In genomic region chr14:23307687-23308644, GRCh38 we compare ENCODE assay signal across 8 cellular contexts. TPM values are rescaled to one million over a fixed set of nuclear protein-coding genes. Genes with fewer than 3 reads are reported as not detected.
A peak's percentile ranks its signal among the peaks of the same experiment; 100 is the strongest.
DNase-seq lines count a peak whose midpoint lies in the region; ATAC-seq, FAIRE-seq and TF ChIP-seq lines count a peak whose summit lies in the region.
"Had no signal": no experiment of that assay in that cellular context is flagged by ENCODE, and none has a peak within 500 bp of the region (broad histone marks: within the 10 kb centered on the region; RNA-seq: fewer than 3 reads in every experiment).

No MANE protein-coding gene starts in this region.

- RAD21 ChIA-PET in GM12878 (lab: Charles Lee; ENCODE audit: unreplicated experiment) = interaction anchor here (1.3 to 8.7 kb wide), 2 partner anchors 14 to 186 kb away, joined by 3 to 103 read pairs; partner anchors contain the start of gene PABPN1

- in situ Hi-C loops in GM12878 (cut with MboI) = loop anchor here (10.0 to 25.0 kb wide), 2 partner anchors 804 to 1127 kb away; partner anchors contain the start of genes DCAF11 and NRL

- H3K27ac Mint-ChIP-seq in natural killer cell treated with Interleukin-12 subunit alpha and Interleukin-12 subunit beta and Interleukin-15 and Interleukin-18, amount 100 ng/mL, for 72 hours = peak overlapping the region; percentile 72 to 94

- TF ChIP-seq RAD21 in GM12878 (IDR thresholded peaks at IDR 0.05; ENCODE audit: insufficient read depth, low read depth, low read length) = no peak

- no peaks in the 10 kb centered on the region for H3K27me3 Mint-ChIP-seq in natural killer cell treated with Interleukin-12 subunit alpha and Interleukin-12 subunit beta and Interleukin-15 and Interleukin-18, amount 100 ng/mL, for 72 hours

- H3K36me3 Mint-ChIP-seq in natural killer cell treated with Interleukin-12 subunit alpha and Interleukin-12 subunit beta and Interleukin-15 and Interleukin-18, amount 100 ng/mL, for 72 hours = no peaks in the 10 kb centered on the region

- whole genome bisulfite sequencing in GM12878 (ENCODE audit: insufficient coverage, insufficient replicate concordance, low lambda C conversion rate, missing lambda C conversion rate) = 93% methylated on average over 22 of the region's 22 CpGs

- SMC1A ChIA-PET in GM12878 (lab: Charles Lee; ENCODE audit: uncharacterized antibody, unreplicated experiment) = interaction anchor here (0.9 to 2.3 kb wide), 5 partner anchors 9 to 22 kb away, joined by 3 to 17 read pairs (median 4); partner anchors contain the start of genes HOMEZ and PABPN1

- H3K9ac ChIP-seq in GM12878 (ENCODE audit: control insufficient read depth, insufficient read depth, low read length) = peak overlapping the region; percentile 97

- no peak for TF ChIP-seq CTCF in GM12878 (IDR thresholded peaks at IDR 0.05 in 2 of 3, conservative IDR thresholded peaks at IDR 0.05 in 1 of 3; ENCODE audit: control insufficient read depth in 2 of 3, extremely low read depth in 1 of 3, insufficient read depth in 1 of 3, low read depth in 3 of 3, low read length in 3 of 3)

- intact Hi-C loops in GM12878 (cut with micrococcal nuclease; ENCODE audit: unreplicated experiment) = no loop called here

- H3K4me1 Mint-ChIP-seq in natural killer cell treated with Interleukin-12 subunit alpha and Interleukin-12 subunit beta and Interleukin-15 and Interleukin-18, amount 100 ng/mL, for 72 hours (ENCODE audit: low read depth in 2 of 2) = peaks cover 32 to 35% of the 10 kb centered on the region in 2 donors

- no peaks in the 10 kb centered on the region; a peak in 1 of 4 replicates for H3K36me3 ChIP-seq in GM12878 (ENCODE audit: control insufficient read depth in 2 of 2, insufficient read depth in 2 of 2, low read length in 1 of 2)

- no peak overlapping the region for H2AFZ ChIP-seq in GM12878 (ENCODE audit: control insufficient read depth, low read depth, low read length)

- peak overlapping the region; percentile 91 for H3K27ac ChIP-seq in GM12878 (ENCODE audit: control insufficient read depth, insufficient read depth)

- no peak for TF ChIP-seq EP300 in GM12878 (IDR thresholded peaks at IDR 0.05; ENCODE audit: borderline replicate concordance in 1 of 2, control insufficient read depth in 1 of 2, low read depth in 2 of 2, low read length in 2 of 2)

- peak overlapping the region; percentile 84 for H3K4me3 Mint-ChIP-seq in natural killer cell treated with Interleukin-12 subunit alpha and Interleukin-12 subunit beta and Interleukin-15 and Interleukin-18, amount 100 ng/mL, for 72 hours

- BruUV-seq in GM12878 (replicated peaks; lab: Mats Ljungman, UMichigan) = no TSS peak

- ATAC-seq in GM12878 = no peak
- no peak for ATAC-seq in natural killer cell treated with Interleukin-12 subunit alpha and Interleukin-12 subunit beta and Interleukin-15 and Interleukin-18, amount 100 ng/mL, for 72 hours
- ATAC-seq in HG03442 (IDR thresholded peaks at IDR 0.05; ENCODE audit: unreplicated experiment) = no peak

- POLR2A ChIA-PET in GM12878 (lab: Charles Lee) = interaction anchor here (0.7 to 3.7 kb wide), 3 partner anchors 7 to 22 kb away, joined by 6 to 55 read pairs (median 10); partner anchors contain the start of genes HOMEZ and PABPN1

- CTCF ChIA-PET in GM12878 (lab: Yijun Ruan, JAX) = interaction anchor here (1.0 to 4.5 kb wide), 4 partner anchors 13 to 160 kb away, joined by 3 to 37 read pairs (median 7); partner anchors contain the start of gene PABPN1

- H3K79me2 ChIP-seq in GM12878 (ENCODE audit: control insufficient read depth, insufficient read depth, low read length) = peaks cover 27% of the 10 kb centered on the region

- DNase-seq in EH (ENCODE audit: low read depth) (peak; percentile 45), GM12878 (ENCODE audit: low read depth, low spot score) (no peak), NK-92 (lab: John Stamatoyannopoulos, UW; ENCODE audit: unreplicated experiment) (no peak), hypothalamus (lab: John Stamatoyannopoulos, UW) (no peak)
- DNase-seq in natural killer cell treated with Interleukin-12 subunit alpha and Interleukin-12 subunit beta and Interleukin-15 and Interleukin-18, amount 100 ng/mL, for 72 hours (ENCODE audit: low spot score) = no peak
- DNase-seq: stimulated activated naive CD4-positive, alpha-beta T cell had no signal

- H3K9me3 Mint-ChIP-seq in natural killer cell treated with Interleukin-12 subunit alpha and Interleukin-12 subunit beta and Interleukin-15 and Interleukin-18, amount 100 ng/mL, for 72 hours = no peaks in the 10 kb centered on the region
- H3K9me3 Mint-ChIP-seq: central memory CD8-positive, alpha-beta T cell had no signal

- no peaks in the 10 kb centered on the region for H4K20me1 ChIP-seq in GM12878 (ENCODE audit: control insufficient read depth, insufficient read depth)

- no peaks in the 10 kb centered on the region for H3K27me3 ChIP-seq in GM12878 (replicated peaks in 1 of 2; ENCODE audit: control insufficient read depth in 2 of 2, insufficient read depth in 2 of 2, low read length in 1 of 2)

- no peaks in the 10 kb centered on the region for H3K9me3 ChIP-seq in GM12878 (replicated peaks; ENCODE audit: control insufficient read depth, insufficient read depth, low read length)

- TF ChIP-seq POLR2A in GM12878 (IDR thresholded peaks at IDR 0.05; ENCODE audit: low read depth, low read length) = no peak

- no peak for FAIRE-seq in GM12878 (lab: Jason Lieb, UNC)

- peak overlapping the region; percentile 100 for H3K4me3 ChIP-seq in GM12878

- H3K4me2 ChIP-seq in GM12878 (ENCODE audit: control insufficient read depth, insufficient read depth) = peak overlapping the region; percentile 80

- peaks cover 20% of the 10 kb centered on the region for H3K4me1 ChIP-seq in GM12878 (ENCODE audit: control insufficient read depth, insufficient read depth, low read length)

RNA-seq across cellular contexts. Expression of gene BCL2L2, which starts 1.3 kb away (rescaled TPM):
- total RNA-seq in GM12878 (2013; cell fraction: nucleolus; rRNA removed) = 24.1 and 28.4 TPM in 2 replicates
- total RNA-seq in GM12878 (2014; rRNA removed) (5.8 and 6.3 TPM in 2 replicates), GM12878 (2014; rRNA removed; fragmentation: Illumina TruSeq; extraction: Trizol) (7.9 and 8.3 TPM in 2 replicates), GM12878 (2021) (9.7 and 12.5 TPM in 2 replicates)
- 8.3 TPM for polyA plus RNA-seq in GM12878 (2011; ENCODE audit: low read depth)
- polyA plus RNA-seq in GM12878 (2011; rRNA removed) (14.7 and 15.4 TPM in 2 replicates), GM12878 (2014; fragmentation: Illumina TruSeq; extraction: Trizol) (9.6 and 10.1 TPM in 2 replicates), GM12878 (2014; fragmentation: Nextera tagmentation; extraction: Ambion mirVana) (1 to 10 TPM; 1.4 to 3.1 TPM), GM12878 (2014; rRNA removed) (13.3 and 14.0 TPM in 2 replicates), GM12878 (2016; fragmentation: Nextera tagmentation; extraction: Ambion mirVana) (1 to 10 TPM; 1.5 to 2.2 TPM)
- 12.1 and 14.0 TPM in 2 replicates for polyA plus RNA-seq in GM12878 (2011; cell fraction: cytosol; rRNA removed)
- polyA plus RNA-seq in GM12878 (2011; cell fraction: nucleus; rRNA removed) = 21.4 and 22.2 TPM in 2 replicates
- 12.0 and 12.8 TPM in 2 replicates for polyA plus RNA-seq in GM12878 (2012)
- polyA minus RNA-seq in GM12878 (2011; rRNA and poly(A)+ RNA removed) = 10.7 and 14.0 TPM in 2 replicates
- polyA minus RNA-seq in GM12878 (2011; cell fraction: cytosol; rRNA and poly(A)+ RNA removed) = 2.9 and 4.1 TPM in 2 replicates
- 10.4 and 16.9 TPM in 2 replicates for polyA minus RNA-seq in GM12878 (2011; cell fraction: nucleus; rRNA and poly(A)+ RNA removed)
- 10 to 100 TPM; 17.5 to 26.3 TPM for total RNA-seq in natural killer cell treated with Interleukin-12 subunit alpha and Interleukin-12 subunit beta and Interleukin-15 and Interleukin-18, amount 100 ng/mL, for 72 hours

RNA-seq across cellular contexts. Expression of gene PPP1R3E, which starts 5.3 kb away (rescaled TPM):
- 79.3 and 88.0 TPM in 2 replicates for total RNA-seq in GM12878 (2013; cell fraction: nucleolus; rRNA removed)
- total RNA-seq in GM12878 (2014; rRNA removed) = 6.3 and 6.6 TPM in 2 replicates
- 7.6 and 9.7 TPM in 2 replicates for total RNA-seq in GM12878 (2014; rRNA removed; fragmentation: Illumina TruSeq; extraction: Trizol)
- total RNA-seq in GM12878 (2021) = 8.6 and 11.7 TPM in 2 replicates
- polyA plus RNA-seq in GM12878 (2011; ENCODE audit: low read depth) = 11.1 TPM
- 26.4 and 32.7 TPM in 2 replicates for polyA plus RNA-seq in GM12878 (2011; rRNA removed)
- 20.7 and 26.7 TPM in 2 replicates for polyA plus RNA-seq in GM12878 (2011; cell fraction: cytosol; rRNA removed)
- polyA plus RNA-seq in GM12878 (2011; cell fraction: nucleus; rRNA removed) = 72.6 and 113 TPM in 2 replicates
- polyA plus RNA-seq in GM12878 (2012) = 10.9 and 17.0 TPM in 2 replicates
- polyA plus RNA-seq in GM12878 (2014; fragmentation: Illumina TruSeq; extraction: Trizol) = 13.7 and 18.7 TPM in 2 replicates
- polyA plus RNA-seq in GM12878 (2014; fragmentation: Nextera tagmentation; extraction: Ambion mirVana) = 1 to 10 TPM; 4.7 to 4.8 TPM
- 9.3 and 13.7 TPM in 2 replicates for polyA plus RNA-seq in GM12878 (2014; rRNA removed)
- polyA plus RNA-seq in GM12878 (2016; fragmentation: Nextera tagmentation; extraction: Ambion mirVana) = 1 to 10 TPM; 4.6 to 6.1 TPM
- 19.9 and 26.3 TPM in 2 replicates for polyA minus RNA-seq in GM12878 (2011; rRNA and poly(A)+ RNA removed)
- 4.0 and 5.3 TPM in 2 replicates for polyA minus RNA-seq in GM12878 (2011; cell fraction: cytosol; rRNA and poly(A)+ RNA removed)
- 25.1 and 34.8 TPM in 2 replicates for polyA minus RNA-seq in GM12878 (2011; cell fraction: nucleus; rRNA and poly(A)+ RNA removed)
- 10 to 100 TPM; 12.4 to 18.7 TPM for total RNA-seq in natural killer cell treated with Interleukin-12 subunit alpha and Interleukin-12 subunit beta and Interleukin-15 and Interleukin-18, amount 100 ng/mL, for 72 hours

RNA-seq across cellular contexts. Expression of gene PABPN1, which starts 13.3 kb away (rescaled TPM):
- total RNA-seq in GM12878 (2013; cell fraction: nucleolus; rRNA removed) = 79.0 and 80.6 TPM in 2 replicates
- 83.4 and 90.6 TPM in 2 replicates for total RNA-seq in GM12878 (2014; rRNA removed)
- total RNA-seq in GM12878 (2014; rRNA removed; fragmentation: Illumina TruSeq; extraction: Trizol) = 106 TPM in 2 replicates
- total RNA-seq in GM12878 (2021) = 189 and 206 TPM in 2 replicates
- polyA plus RNA-seq in GM12878 (2011; ENCODE audit: low read depth) = 67.7 TPM
- 222 and 248 TPM in 2 replicates for polyA plus RNA-seq in GM12878 (2011; rRNA removed)
- polyA plus RNA-seq in GM12878 (2011; cell fraction: cytosol; rRNA removed) = 198 and 220 TPM in 2 replicates
- 548 and 640 TPM in 2 replicates for polyA plus RNA-seq in GM12878 (2011; cell fraction: nucleus; rRNA removed)
- polyA plus RNA-seq in GM12878 (2012) = 119 and 126 TPM in 2 replicates
- polyA plus RNA-seq in GM12878 (2014; fragmentation: Illumina TruSeq; extraction: Trizol) = 206 and 231 TPM in 2 replicates
- 10 to 100 TPM; 31.3 to 35.6 TPM for polyA plus RNA-seq in GM12878 (2014; fragmentation: Nextera tagmentation; extraction: Ambion mirVana)
- 149 and 158 TPM in 2 replicates for polyA plus RNA-seq in GM12878 (2014; rRNA removed)
- 10 to 100 TPM; 76.8 to 99.4 TPM for polyA plus RNA-seq in GM12878 (2016; fragmentation: Nextera tagmentation; extraction: Ambion mirVana)
- polyA minus RNA-seq in GM12878 (2011; rRNA and poly(A)+ RNA removed) = 90.9 and 114 TPM in 2 replicates
- polyA minus RNA-seq in GM12878 (2011; cell fraction: cytosol; rRNA and poly(A)+ RNA removed) = 21.9 and 31.3 TPM in 2 replicates
- polyA minus RNA-seq in GM12878 (2011; cell fraction: nucleus; rRNA and poly(A)+ RNA removed) = 40.1 and 63.0 TPM in 2 replicates
- 100 to 1,000 TPM; 182 to 274 TPM for total RNA-seq in natural killer cell treated with Interleukin-12 subunit alpha and Interleukin-12 subunit beta and Interleukin-15 and Interleukin-18, amount 100 ng/mL, for 72 hours

RNA-seq across cellular contexts. Expression of gene HOMEZ, which starts 22.0 kb away (rescaled TPM):
- 13.1 and 14.2 TPM in 2 replicates for total RNA-seq in GM12878 (2013; cell fraction: nucleolus; rRNA removed)
- 14.3 and 14.7 TPM in 2 replicates for total RNA-seq in GM12878 (2014; rRNA removed)
- 12.7 and 13.0 TPM in 2 replicates for total RNA-seq in GM12878 (2014; rRNA removed; fragmentation: Illumina TruSeq; extraction: Trizol)
- 15.2 and 15.3 TPM in 2 replicates for total RNA-seq in GM12878 (2021)
- 1.9 TPM for polyA plus RNA-seq in GM12878 (2011; ENCODE audit: low read depth)
- 9.6 and 11.0 TPM in 2 replicates for polyA plus RNA-seq in GM12878 (2011; rRNA removed)
- polyA plus RNA-seq in GM12878 (2011; cell fraction: cytosol; rRNA removed) = 11.3 and 14.2 TPM in 2 replicates
- 5.9 and 7.2 TPM in 2 replicates for polyA plus RNA-seq in GM12878 (2011; cell fraction: nucleus; rRNA removed)
- 5.7 and 10.2 TPM in 2 replicates for polyA plus RNA-seq in GM12878 (2012)
- 17.8 and 19.3 TPM in 2 replicates for polyA plus RNA-seq in GM12878 (2014; fragmentation: Illumina TruSeq; extraction: Trizol)
- polyA plus RNA-seq in GM12878 (2014; fragmentation: Nextera tagmentation; extraction: Ambion mirVana) = 1 to 10 TPM; 2.6 to 3.6 TPM
- 11.2 and 12.9 TPM in 2 replicates for polyA plus RNA-seq in GM12878 (2014; rRNA removed)
- 10 to 100 TPM; 13.3 to 16.2 TPM for polyA plus RNA-seq in GM12878 (2016; fragmentation: Nextera tagmentation; extraction: Ambion mirVana)
- 18.8 and 19.3 TPM in 2 replicates for polyA minus RNA-seq in GM12878 (2011; rRNA and poly(A)+ RNA removed)
- 3.2 and 5.4 TPM in 2 replicates for polyA minus RNA-seq in GM12878 (2011; cell fraction: cytosol; rRNA and poly(A)+ RNA removed)
- 6.5 and 8.0 TPM in 2 replicates for polyA minus RNA-seq in GM12878 (2011; cell fraction: nucleus; rRNA and poly(A)+ RNA removed)
- total RNA-seq in natural killer cell treated with Interleukin-12 subunit alpha and Interleukin-12 subunit beta and Interleukin-15 and Interleukin-18, amount 100 ng/mL, for 72 hours = 1 to 10 TPM; 5.8 to 7.8 TPM

RNA-seq across cellular contexts. Expression of gene SLC22A17, which starts 44.7 kb away (rescaled TPM):
- total RNA-seq in GM12878 (2013; cell fraction: nucleolus; rRNA removed) = not detected in 2 replicates
- total RNA-seq in GM12878 (2014; rRNA removed) (not detected in 2 replicates), GM12878 (2014; rRNA removed; fragmentation: Illumina TruSeq; extraction: Trizol) (not detected in 2 replicates), GM12878 (2021) (0.11 TPM in 1 of 2 replicates, not detected in the other)
- polyA plus RNA-seq in GM12878 (2011; ENCODE audit: low read depth) = not detected
- polyA plus RNA-seq in GM12878 (2011; rRNA removed) (not detected in 2 replicates), GM12878 (2014; fragmentation: Illumina TruSeq; extraction: Trizol) (not detected in 2 replicates), GM12878 (2014; fragmentation: Nextera tagmentation; extraction: Ambion mirVana) (not detected), GM12878 (2014; rRNA removed) (not detected in 2 replicates), GM12878 (2016; fragmentation: Nextera tagmentation; extraction: Ambion mirVana) (not detected)
- polyA plus RNA-seq in GM12878 (2011; cell fraction: cytosol; rRNA removed) = not detected in 2 replicates
- 0.10 TPM in 1 of 2 replicates, not detected in the other for polyA plus RNA-seq in GM12878 (2011; cell fraction: nucleus; rRNA removed)
- 0.06 TPM in 1 of 2 replicates, not detected in the other for polyA plus RNA-seq in GM12878 (2012)
- polyA minus RNA-seq in GM12878 (2011; rRNA and poly(A)+ RNA removed) = not detected in 2 replicates
- not detected in 2 replicates for polyA minus RNA-seq in GM12878 (2011; cell fraction: cytosol; rRNA and poly(A)+ RNA removed)
- polyA minus RNA-seq in GM12878 (2011; cell fraction: nucleus; rRNA and poly(A)+ RNA removed) = not detected in 2 replicates
- under 1 TPM in 1 of 2 donors, not detected in 1; 0.42 TPM for total RNA-seq in natural killer cell treated with Interleukin-12 subunit alpha and Interleukin-12 subunit beta and Interleukin-15 and Interleukin-18, amount 100 ng/mL, for 72 hours
